Comparison of ENCODE assay signal across 17 cellular contexts in the genomic region with DNA sequence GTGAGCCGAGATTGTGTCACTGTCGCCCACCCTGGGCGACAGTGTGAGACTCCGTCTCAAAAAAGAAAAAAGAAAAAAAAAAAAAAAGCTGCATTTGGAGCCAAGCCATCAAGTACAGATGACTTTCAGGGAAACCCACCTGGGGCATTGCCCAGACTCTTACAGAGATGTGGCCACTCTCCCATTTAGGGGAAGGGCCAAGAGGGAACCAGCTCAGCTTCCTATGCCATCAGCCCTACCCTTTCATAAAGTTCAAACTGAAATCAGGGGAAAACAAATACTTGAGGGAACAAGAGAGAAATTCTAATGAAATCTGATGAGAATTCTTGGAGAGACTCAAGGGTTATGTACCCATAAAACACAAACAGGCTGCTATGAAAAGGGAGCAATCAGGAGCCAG.
DNase-seq lines count a peak whose midpoint lies in the region; ATAC-seq, FAIRE-seq and TF ChIP-seq lines count a peak whose summit lies in the region.
"Had no signal": no experiment of that assay in that cellular context is flagged by ENCODE, and none has a peak within 500 bp of the region (broad histone marks: within the 10 kb centered on the region; RNA-seq: fewer than 3 reads in every experiment).

No MANE protein-coding gene starts in this region.

- peaks cover 8 to 64% (median 44%) of the 10 kb centered on the region in 7 donors for H3K4me1 Mint-ChIP-seq in naive thymus-derived CD4-positive, alpha-beta T cell

- TF ChIP-seq EP300 in GM12878 (IDR thresholded peaks at IDR 0.05; ENCODE audit: borderline replicate concordance in 1 of 2, control insufficient read depth in 1 of 2, low read depth in 2 of 2, low read length in 2 of 2) = no peak

- H3K9me3 ChIP-seq in heart right ventricle (no peaks in the 10 kb centered on the region), GM12878 (replicated peaks; ENCODE audit: control insufficient read depth, insufficient read depth, low read length) (no peaks in the 10 kb centered on the region), muscle layer of duodenum (ENCODE audit: control insufficient read depth in 1 of 2, low read length in 2 of 2) (no peaks in the 10 kb centered on the region), aorta (ENCODE audit: control insufficient read depth, low read length) (no peaks in the 10 kb centered on the region)
- no peaks in the 10 kb centered on the region for H3K9me3 ChIP-seq in naive thymus-derived CD4-positive, alpha-beta T cell (ENCODE audit: control insufficient read depth in 2 of 3, low read length in 3 of 3)

- no peak overlapping the region for H2AFZ ChIP-seq in GM12878 (ENCODE audit: control insufficient read depth, low read depth, low read length)
- H2AFZ ChIP-seq: parathyroid adenoma had no signal

- H3K4me3 Mint-ChIP-seq in naive thymus-derived CD4-positive, alpha-beta T cell = no peak overlapping the region
- H3K4me3 Mint-ChIP-seq: activated naive CD4-positive, alpha-beta T cell treated with anti-CD3 and anti-CD28 coated beads for 36 hours; T-cell had no signal

- DNase-seq in Right ventricle myocardium superior (peak; percentile 17), heart right ventricle (no peak), GM12878 (ENCODE audit: low read depth, low spot score) (no peak), aorta (no peak), medulla oblongata (ENCODE audit: extremely low spot score) (no peak), SIG-M5 treated with dmso at 0.1 percent for 504 hours (lab: John Stamatoyannopoulos, UW; ENCODE audit: unreplicated experiment) (no peak)
- DNase-seq in naive thymus-derived CD4-positive, alpha-beta T cell = no peak
- DNase-seq: activated CD4-positive, CD25-positive, alpha-beta regulatory T cell treated with anti-CD3 and anti-CD28 coated beads, Interleukin-2, amount 50 U/mL, for 72 hours; activated CD8-positive, alpha-beta memory T cell treated with anti-CD3 and anti-CD28 coated beads, Interleukin-2, amount 50 U/mL, for 4 hours; activated naive CD4-positive, alpha-beta T cell treated with anti-CD3 and anti-CD28 coated beads for 36 hours; effector memory CD4-positive, alpha-beta T cell; foreskin melanocyte; midbrain; NCI-H69; T-cell had no signal

- TF ChIP-seq CTCF in heart right ventricle (IDR thresholded peaks at IDR 0.05) (no peak), GM12878 (IDR thresholded peaks at IDR 0.05 in 2 of 3, conservative IDR thresholded peaks at IDR 0.05 in 1 of 3; ENCODE audit: control insufficient read depth in 2 of 3, extremely low read depth in 1 of 3, insufficient read depth in 1 of 3, low read depth in 3 of 3, low read length in 3 of 3) (no peak)

- no peaks in the 10 kb centered on the region for H4K20me1 ChIP-seq in GM12878 (ENCODE audit: control insufficient read depth, insufficient read depth)

- POLR2A ChIA-PET in GM12878 (lab: Charles Lee) = interaction anchor here (0.6 to 2.0 kb wide), 7 partner anchors 10 to 277 kb away, joined by 3 to 7 read pairs (median 4); no protein-coding TSS in a partner anchor
- POLR2A ChIA-PET in naive thymus-derived CD4-positive, alpha-beta T cell (lab: Charles Lee) = no interaction called here

- CTCF ChIA-PET in GM12878 (lab: Yijun Ruan, JAX) = interaction anchor here (0.6 to 3.3 kb wide), 5 partner anchors 10 to 306 kb away, joined by 3 to 16 read pairs (median 3); no protein-coding TSS in a partner anchor
- CTCF ChIA-PET in naive thymus-derived CD4-positive, alpha-beta T cell (lab: Charles Lee) = no interaction called here

- H3K4me2 ChIP-seq in GM12878 (ENCODE audit: control insufficient read depth, insufficient read depth) = no peak overlapping the region

- H3K36me3 ChIP-seq in heart right ventricle (no peaks in the 10 kb centered on the region), GM12878 (ENCODE audit: control insufficient read depth in 2 of 2, insufficient read depth in 2 of 2, low read length in 1 of 2) (peaks cover 0 to 2% of the 10 kb centered on the region in 2 experiments; a peak in 2 of 4 replicates), muscle layer of duodenum (ENCODE audit: control insufficient read depth in 1 of 2, insufficient read depth in 2 of 2, low read length in 2 of 2) (no peaks in the 10 kb centered on the region), aorta (ENCODE audit: control insufficient read depth in 1 of 2, insufficient read depth in 2 of 2, low read length in 1 of 2) (no peaks in the 10 kb centered on the region)
- no peaks in the 10 kb centered on the region for H3K36me3 ChIP-seq in naive thymus-derived CD4-positive, alpha-beta T cell (ENCODE audit: control insufficient read depth in 2 of 3, insufficient read depth in 3 of 3, low read length in 3 of 3)

- intact Hi-C loops in Right ventricle myocardium superior (cut with DNase I) (no loop called here), heart right ventricle (cut with DNase I) (loop anchor here in 1 of 10 donors (5.0 kb wide), 1 partner anchor 36 kb away; no protein-coding TSS in a partner anchor), GM12878 (cut with micrococcal nuclease; ENCODE audit: unreplicated experiment) (no loop called here), aorta (cut with DNase I) (no loop called here)
- intact Hi-C loops in naive thymus-derived CD4-positive, alpha-beta T cell (cut with micrococcal nuclease) = no loop called here

- no peak for TF ChIP-seq RAD21 in GM12878 (IDR thresholded peaks at IDR 0.05; ENCODE audit: insufficient read depth, low read depth, low read length)

- FAIRE-seq in GM12878 (lab: Jason Lieb, UNC) = no peak

- no peaks in the 10 kb centered on the region for H3K27me3 Mint-ChIP-seq in naive thymus-derived CD4-positive, alpha-beta T cell
- H3K27me3 Mint-ChIP-seq: T-cell had no signal

- no peak overlapping the region for H3K4me3 ChIP-seq in heart right ventricle
- H3K4me3 ChIP-seq in GM12878 = no peak overlapping the region
- no peak overlapping the region for H3K4me3 ChIP-seq in muscle layer of duodenum (ENCODE audit: low read depth in 1 of 2, low read length in 2 of 2)
- H3K4me3 ChIP-seq in aorta (ENCODE audit: low read length in 2 of 2) = no peak overlapping the region
- no peak overlapping the region for H3K4me3 ChIP-seq in naive thymus-derived CD4-positive, alpha-beta T cell (ENCODE audit: low read length)

- H3K4me1 ChIP-seq in heart right ventricle (peaks cover 13 to 94% (median 66%) of the 10 kb centered on the region in 9 donors), GM12878 (ENCODE audit: control insufficient read depth, insufficient read depth, low read length) (peaks cover 10% of the 10 kb centered on the region), muscle layer of duodenum (ENCODE audit: control insufficient read depth in 1 of 2, insufficient read depth in 2 of 2, low read length in 2 of 2) (peaks cover 28 to 44% of the 10 kb centered on the region in 2 donors), aorta (ENCODE audit: control insufficient read depth in 1 of 2, insufficient read depth in 2 of 2, low read length in 2 of 2) (peaks cover 5 to 7% of the 10 kb centered on the region in 2 donors)
- H3K4me1 ChIP-seq in naive thymus-derived CD4-positive, alpha-beta T cell (ENCODE audit: control insufficient read depth in 2 of 2, insufficient read depth in 2 of 2, low read length in 2 of 2) = no peaks in the 10 kb centered on the region

- SMC1A ChIA-PET in GM12878 (lab: Charles Lee; ENCODE audit: uncharacterized antibody, unreplicated experiment) = interaction anchor here (1.3 to 4.9 kb wide), 4 partner anchors 9 to 32 kb away, joined by 4 to 35 read pairs (median 12); no protein-coding TSS in a partner anchor

- H3K9me3 Mint-ChIP-seq in naive thymus-derived CD4-positive, alpha-beta T cell = no peaks in the 10 kb centered on the region
- H3K9me3 Mint-ChIP-seq: activated naive CD4-positive, alpha-beta T cell treated with anti-CD3 and anti-CD28 coated beads for 36 hours; T-cell had no signal

- peaks cover 0 to 6% (median 0%) of the 10 kb centered on the region in 5 donors for H3K36me3 Mint-ChIP-seq in naive thymus-derived CD4-positive, alpha-beta T cell

- in situ Hi-C loops in GM12878 (cut with MboI) = loop anchor here (10.0 kb wide), 1 partner anchor 1114 kb away; no protein-coding TSS in a partner anchor

- BruUV-seq in GM12878 (replicated peaks; lab: Mats Ljungman, UMichigan) = no TSS peak

- H3K79me2 ChIP-seq in GM12878 (ENCODE audit: control insufficient read depth, insufficient read depth, low read length) = peaks cover 69% of the 10 kb centered on the region

- no peak overlapping the region for H3K9ac ChIP-seq in GM12878 (ENCODE audit: control insufficient read depth, insufficient read depth, low read length)
- H3K9ac ChIP-seq: parathyroid adenoma had no signal

- RAD21 ChIA-PET in GM12878 (lab: Charles Lee; ENCODE audit: unreplicated experiment) = interaction anchor here (0.7 to 2.3 kb wide), 7 partner anchors 13 to 306 kb away, joined by 3 to 10 read pairs (median 3); partner anchors contain the start of gene POLDIP3

- H3K27ac ChIP-seq in heart right ventricle (peak overlapping the region in 5 of 10 donors; percentile 8 to 62 (median 32)), GM12878 (ENCODE audit: control insufficient read depth, insufficient read depth) (no peak overlapping the region), muscle layer of duodenum (ENCODE audit: low read length) (peak overlapping the region; percentile 51), aorta (ENCODE audit: low read depth in 1 of 2, low read length in 2 of 2) (peak overlapping the region in 1 of 2 donors; percentile 91)
- H3K27ac ChIP-seq in naive thymus-derived CD4-positive, alpha-beta T cell (ENCODE audit: low read depth, low read length) = no peak overlapping the region
- H3K27ac ChIP-seq: parathyroid adenoma had no signal

- no peak for TF ChIP-seq POLR2A in GM12878 (IDR thresholded peaks at IDR 0.05; ENCODE audit: low read depth, low read length)

- ATAC-seq in Right ventricle myocardium superior (ENCODE audit: poor library complexity) (no peak), heart right ventricle (no peak), GM12878 (no peak), aorta (ENCODE audit: low FRiP score) (peak; percentile 45)
- no peak for ATAC-seq in naive thymus-derived CD4-positive, alpha-beta T cell
- ATAC-seq: T-cell had no signal

- 87 to 91% methylated on average over 4 of the region's 4 CpGs for WGBS in heart right ventricle, 2 donors
- WGBS in GM12878 (ENCODE audit: insufficient coverage, insufficient replicate concordance, low lambda C conversion rate, missing lambda C conversion rate) = 92% methylated on average over 4 of the region's 4 CpGs
- WGBS in aorta, 2 donors = 25 to 36% methylated on average over 4 of the region's 4 CpGs

- H3K27me3 ChIP-seq in heart right ventricle (no peaks in the 10 kb centered on the region), GM12878 (replicated peaks in 1 of 2; ENCODE audit: control insufficient read depth in 2 of 2, insufficient read depth in 2 of 2, low read length in 1 of 2) (no peaks in the 10 kb centered on the region), muscle layer of duodenum (ENCODE audit: low read depth, low read length) (no peaks in the 10 kb centered on the region), aorta (ENCODE audit: control insufficient read depth in 1 of 2, insufficient read depth in 2 of 2, low read length in 1 of 2) (no peaks in the 10 kb centered on the region)
- no peaks in the 10 kb centered on the region for H3K27me3 ChIP-seq in naive thymus-derived CD4-positive, alpha-beta T cell (ENCODE audit: control insufficient read depth in 2 of 2, insufficient read depth in 2 of 2, low read length in 2 of 2)

- no peak overlapping the region for H3K27ac Mint-ChIP-seq in naive thymus-derived CD4-positive, alpha-beta T cell
- H3K27ac Mint-ChIP-seq: activated naive CD4-positive, alpha-beta T cell treated with anti-CD3 and anti-CD28 coated beads for 36 hours had no signal
